In the genomic region with DNA sequence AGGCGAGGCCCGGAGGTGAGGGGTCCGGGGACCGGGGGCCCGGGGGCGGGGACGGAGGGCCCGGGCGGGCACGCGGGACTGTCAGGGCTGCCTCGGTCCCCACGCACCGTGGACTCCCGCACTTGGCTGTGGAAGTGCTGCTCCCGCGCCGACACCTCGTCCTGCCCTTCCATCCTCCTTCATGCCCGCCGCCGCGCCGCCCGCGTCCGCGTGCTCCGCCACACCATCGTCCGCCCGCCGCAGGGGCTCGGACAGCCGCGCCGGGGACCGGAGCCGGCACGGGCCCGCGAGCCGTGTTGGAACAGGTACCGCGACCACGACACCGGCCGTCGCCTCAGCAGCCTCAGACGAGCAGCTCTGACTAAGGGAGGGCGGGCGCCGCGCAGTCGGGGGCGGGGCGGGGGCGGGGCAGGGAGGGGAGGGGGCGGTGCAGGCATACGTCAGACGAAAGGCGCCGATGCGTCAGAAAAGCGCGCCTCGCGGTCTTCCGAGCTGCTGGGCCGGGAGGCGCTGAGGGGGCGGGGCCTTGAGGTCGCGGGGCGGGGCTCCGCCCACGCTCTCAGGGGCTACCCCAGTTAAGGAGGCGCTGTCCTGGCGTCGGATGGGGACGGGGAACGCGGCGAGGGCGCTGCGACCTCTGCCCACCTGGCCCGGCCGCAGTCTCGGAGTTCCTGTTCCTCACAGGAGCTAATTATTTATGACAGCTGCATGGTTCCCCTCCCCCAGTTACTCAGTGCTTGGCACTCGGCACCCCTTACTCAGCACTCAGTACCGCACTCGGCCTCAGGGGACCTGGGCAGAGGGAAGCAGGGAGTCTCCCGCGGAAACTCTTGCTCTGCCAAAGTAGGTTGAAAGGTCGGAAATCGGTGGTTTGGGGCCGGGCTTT, we compare ENCODE assay signal across 8 cellular contexts. TPM values are rescaled to one million over a fixed set of nuclear protein-coding genes. Genes with fewer than 3 reads are reported as not detected.
DNase-seq lines count a peak whose midpoint lies in the region; TF ChIP-seq lines count a peak whose summit lies in the region.

A gene with protein sequence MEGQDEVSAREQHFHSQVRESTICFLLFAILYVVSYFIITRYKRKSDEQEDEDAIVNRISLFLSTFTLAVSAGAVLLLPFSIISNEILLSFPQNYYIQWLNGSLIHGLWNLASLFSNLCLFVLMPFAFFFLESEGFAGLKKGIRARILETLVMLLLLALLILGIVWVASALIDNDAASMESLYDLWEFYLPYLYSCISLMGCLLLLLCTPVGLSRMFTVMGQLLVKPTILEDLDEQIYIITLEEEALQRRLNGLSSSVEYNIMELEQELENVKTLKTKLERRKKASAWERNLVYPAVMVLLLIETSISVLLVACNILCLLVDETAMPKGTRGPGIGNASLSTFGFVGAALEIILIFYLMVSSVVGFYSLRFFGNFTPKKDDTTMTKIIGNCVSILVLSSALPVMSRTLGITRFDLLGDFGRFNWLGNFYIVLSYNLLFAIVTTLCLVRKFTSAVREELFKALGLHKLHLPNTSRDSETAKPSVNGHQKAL (minus strand): TSS at position 363 of the 886 bp plus-strand sequence. CDS start 190 bp downstream, at position 173.

- peak within 1 kb of the TSS; percentile 92 for H3K18ac ChIP-seq in H9 (ENCODE audit: insufficient read length, low read depth, low read length)

- H2AK5ac ChIP-seq in H9 (ENCODE audit: insufficient read length, low read length) = no peak within 1 kb of the TSS

- H3K27ac ChIP-seq in H9 (ENCODE audit: insufficient read length, low read depth, low read length) (no peak within 1 kb of the TSS), stomach smooth muscle (ENCODE audit: low read length) (peak within 1 kb of the TSS; percentile 75)

- H4K5ac ChIP-seq in H9 (ENCODE audit: insufficient read length, low read depth, low read length) = no peak within 1 kb of the TSS

- H2AFZ ChIP-seq in H9 (ENCODE audit: low read length) = peak within 1 kb of the TSS; percentile 61

- H3K36me3 Mint-ChIP-seq in H9 (ENCODE audit: insufficient read depth in 1 of 3, low read depth in 3 of 3) = peaks cover 0 to 6% (median 2%) of the 10 kb centered on the region in 3 experiments; a peak in 5 of 7 replicates
- H3K36me3 Mint-ChIP-seq in neural crest cell (ENCODE audit: low read depth) = no peaks in the 10 kb centered on the region

- peaks cover 9% of the 10 kb centered on the region; the same call in 1 of the 2 replicates for H3K79me2 ChIP-seq in H9 (ENCODE audit: insufficient read depth, low read length)

- H2BK15ac ChIP-seq in H9 (ENCODE audit: low read depth, low read length) = no peak within 1 kb of the TSS

- H3K4me3 ChIP-seq in MG63 = peak within 1 kb of the TSS; percentile 71
- H3K4me3 ChIP-seq in fibroblast of villous mesenchyme (ENCODE audit: low read depth, low read length) = peak within 1 kb of the TSS; percentile 62
- peak within 1 kb of the TSS; percentile 88 to 95 for H3K4me3 ChIP-seq in stomach smooth muscle (ENCODE audit: low read length in 2 of 2)

- TF ChIP-seq CTCF in H9 (conservative IDR thresholded peaks at IDR 0.05) (peak; percentile 61), fibroblast of villous mesenchyme (IDR thresholded peaks at IDR 0.05; ENCODE audit: insufficient read depth, low read depth, low read length) (peak; percentile 65), neural crest cell (conservative IDR thresholded peaks at IDR 0.05) (peak; percentile 65)

- no peak within 1 kb of the TSS for H3T11ph ChIP-seq in H9 (ENCODE audit: low read length)

- no peaks in the 10 kb centered on the region for H3K23me2 ChIP-seq in H9 (ENCODE audit: insufficient read length, low read depth, low read length, poor library complexity, severe bottlenecking)

- H3K9ac ChIP-seq in H9 (ENCODE audit: extremely low read depth, insufficient read length, low read length) = peak within 1 kb of the TSS; percentile 62
- peak within 1 kb of the TSS; percentile 90 to 93 for H3K9ac ChIP-seq in stomach smooth muscle (ENCODE audit: low read length in 2 of 2)

- H3K4me1 ChIP-seq in H9 (ENCODE audit: insufficient read depth, low read length) (no peaks in the 10 kb centered on the region; the same call in 1 of the 2 replicates), stomach smooth muscle (ENCODE audit: control insufficient read depth, insufficient read depth, low read length) (peaks cover 4% of the 10 kb centered on the region)

- peaks cover 2% of the 10 kb centered on the region for H3K79me1 ChIP-seq in H9 (ENCODE audit: insufficient read depth, low read depth, low read length, poor library complexity, severe bottlenecking)

- no peak within 1 kb of the TSS for H3K56ac ChIP-seq in H9 (ENCODE audit: insufficient read length, low read depth, low read length)

- in situ Hi-C loops in G401 (cut with HindIII; ENCODE audit: low sequenced_read_pairs) = no loop called here

- no peak within 1 kb of the TSS for H2BK20ac ChIP-seq in H9 (ENCODE audit: low read depth, low read length, poor library complexity, severe bottlenecking)

- peak within 1 kb of the TSS; percentile 91 to 96 for H3K4me3 Mint-ChIP-seq in H9
- H3K4me3 Mint-ChIP-seq in neural crest cell = peak within 1 kb of the TSS; percentile 97

- no peak within 1 kb of the TSS for H4K8ac ChIP-seq in H9 (replicated peaks; ENCODE audit: insufficient read length, low read depth, low read length)

- peak within 1 kb of the TSS; percentile 92 for H3K14ac ChIP-seq in H9 (ENCODE audit: insufficient read depth, low read length)

- no peaks in the 10 kb centered on the region for H3K27me3 ChIP-seq in H9 (ENCODE audit: insufficient read depth, low read length)
- no peaks in the 10 kb centered on the region for H3K27me3 ChIP-seq in MG63
- no peaks in the 10 kb centered on the region for H3K27me3 ChIP-seq in stomach smooth muscle (ENCODE audit: control insufficient read depth in 1 of 2, insufficient read depth in 2 of 2, low read length in 2 of 2)

- DNase-seq in G401 (ENCODE audit: low spot score) = peak; percentile 93
- peak; percentile 97 for DNase-seq in H9
- DNase-seq in MG63 = peak; percentile 85
- peak; percentile 83 for DNase-seq in SHP77 treated with DMSO at 0.1 percent for 48 hours (lab: John Stamatoyannopoulos, UW)
- peak; percentile 91 for DNase-seq in activated gamma-delta T cell (lab: John Stamatoyannopoulos, UW)
- peak; percentile 95 for DNase-seq in fibroblast of villous mesenchyme (ENCODE audit: low read depth)
- peak; percentile 89 for DNase-seq in neural crest cell (ENCODE audit: low read depth, low spot score)

- H3K4me1 Mint-ChIP-seq in H9 (peaks cover 12 to 15% of the 10 kb centered on the region in 2 experiments), neural crest cell (peaks cover 18% of the 10 kb centered on the region)

- H3K23ac ChIP-seq in H9 (ENCODE audit: insufficient read length, low read depth, low read length) = no peak within 1 kb of the TSS

- no peaks in the 10 kb centered on the region for H4K20me1 ChIP-seq in H9 (ENCODE audit: control insufficient read depth, insufficient read depth, insufficient read length)

- H3K9me3 ChIP-seq in H9 (ENCODE audit: control insufficient read depth, low read depth, low read length) (no peaks in the 10 kb centered on the region), MG63 (no peaks in the 10 kb centered on the region), stomach smooth muscle (ENCODE audit: control insufficient read depth in 2 of 2, low read length in 2 of 2) (no peaks in the 10 kb centered on the region)

- no peak within 1 kb of the TSS for H2BK120ac ChIP-seq in H9 (ENCODE audit: low read depth, low read length, poor library complexity, severe bottlenecking)

- H3K27me3 Mint-ChIP-seq in H9 (ENCODE audit: low read depth) = peaks cover 4% of the 10 kb centered on the region
- peaks cover 4% of the 10 kb centered on the region for H3K27me3 Mint-ChIP-seq in neural crest cell (ENCODE audit: low read depth)

- H3K9me3 Mint-ChIP-seq in H9 = peaks cover 0 to 1% of the 10 kb centered on the region in 2 experiments; a peak in 1 of 5 replicates
- no peaks in the 10 kb centered on the region for H3K9me3 Mint-ChIP-seq in neural crest cell

- H2BK5ac ChIP-seq in H9 (ENCODE audit: insufficient read length, low read length) = peak within 1 kb of the TSS; percentile 83

- H4K91ac ChIP-seq in H9 (ENCODE audit: insufficient read length, low read depth, low read length) = no peak within 1 kb of the TSS

- H3K36me3 ChIP-seq in MG63 = no peaks in the 10 kb centered on the region
- H3K36me3 ChIP-seq in stomach smooth muscle (ENCODE audit: control insufficient read depth in 2 of 2, insufficient read depth in 2 of 2, low read length in 2 of 2) = no peaks in the 10 kb centered on the region

- H3K4me2 ChIP-seq in H9 (ENCODE audit: insufficient read depth, insufficient read length, low read length) = peak within 1 kb of the TSS; percentile 85

- no peak within 1 kb of the TSS; the same call in 1 of the 2 replicates for H3K4ac ChIP-seq in H9 (ENCODE audit: low read depth, low read length)

- H2BK12ac ChIP-seq in H9 (ENCODE audit: insufficient read length, low read depth, low read length) = no peak within 1 kb of the TSS

- no CpG with 5 or more reads among the region's 97 CpGs for WGBS in H9 (ENCODE audit: extremely low coverage, insufficient read length, low lambda C conversion rate)

- H3K27ac Mint-ChIP-seq in H9 (peak within 1 kb of the TSS; percentile 74 to 94 (median 91); a peak in 5 of 7 replicates), neural crest cell (ENCODE audit: unreplicated experiment) (peak within 1 kb of the TSS; percentile 57)

RNA-seq across cellular contexts. Expression of the gene that starts here (rescaled TPM):
- 66.9 and 78.8 TPM in 2 replicates for total RNA-seq in G401 (2014; rRNA removed; shearing (Covaris generic))
- 49.3 and 62.3 TPM in 2 replicates for total RNA-seq in H9 (2021)
- 23.8 and 60.9 TPM in 2 replicates for total RNA-seq in MG63 (2014; rRNA removed; shearing (Covaris generic); ENCODE audit: low replicate concordance)
- total RNA-seq in fibroblast of villous mesenchyme = 25.1 and 43.6 TPM in 2 replicates
- total RNA-seq in neural crest cell = 55.1 and 58.0 TPM in 2 replicates
